In the genomic region with DNA sequence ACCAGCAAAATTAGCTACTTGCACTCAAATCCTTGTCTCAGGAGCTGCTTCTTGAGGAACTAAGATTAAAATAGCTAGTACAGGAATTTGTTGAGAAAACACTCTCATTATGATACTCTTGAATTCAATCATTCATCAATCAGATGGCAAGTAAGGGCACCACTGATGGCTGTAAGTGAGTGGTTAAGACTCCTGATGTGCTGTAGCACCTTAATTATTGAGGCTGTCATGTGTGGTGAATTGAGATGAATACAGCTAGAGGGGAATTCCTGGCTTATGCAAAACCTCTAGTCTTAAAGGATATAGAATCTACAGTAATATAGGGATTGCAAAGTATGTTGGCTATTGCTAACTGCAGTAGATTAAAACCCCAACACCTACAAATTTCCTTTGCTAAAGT, we compare ENCODE assay signal across 20 cellular contexts.
"Had no signal": no experiment of that assay in that cellular context is flagged by ENCODE, and none has a peak within 500 bp of the region (broad histone marks: within the 10 kb centered on the region; RNA-seq: fewer than 3 reads in every experiment).

No MANE protein-coding gene starts in this region.

- H3K27ac Mint-ChIP-seq: naive thymus-derived CD8-positive, alpha-beta T cell; type B pancreatic cell had no signal

- H3K9me3 ChIP-seq: colonic mucosa, mucosa of descending colon, right atrium auricular region, sigmoid colon, suprapubic skin, thyroid gland had no signal

- H3K4me3 Mint-ChIP-seq: naive thymus-derived CD8-positive, alpha-beta T cell; neural crest cell; type B pancreatic cell had no signal

- DNase-seq: colonic mucosa; dermis blood vessel endothelial cell; erythroblast; head of caudate nucleus; mucosa of descending colon; naive thymus-derived CD8-positive, alpha-beta T cell; posterior cingulate gyrus; sigmoid colon; stimulated activated CD4-positive, alpha-beta T cell treated with anti-CD3 and anti-CD28 coated beads, Interleukin-2, amount 100 ng/mL, for 24 hours; stimulated activated CD4-positive, alpha-beta T cell treated with anti-CD3 and anti-CD28 coated beads, Interleukin-4, amount 100 ng/mL, for 4 hours; stimulated activated naive CD4-positive, alpha-beta T cell; thyroid gland had no signal

- H2AFZ ChIP-seq: hepatocyte had no signal

- H3K4me3 ChIP-seq: colonic mucosa, hepatocyte, mucosa of descending colon, right atrium auricular region, sigmoid colon, skin epidermis, suprapubic skin, thyroid gland had no signal

- FAIRE-seq: urothelium cell line had no signal

- H3K27me3 Mint-ChIP-seq: type B pancreatic cell had no signal

- H3K4me1 Mint-ChIP-seq: naive thymus-derived CD8-positive, alpha-beta T cell; neural crest cell had no signal

- H3K4me2 ChIP-seq: hepatocyte had no signal

- ATAC-seq: foreskin keratinocyte; mucosa of descending colon; naive thymus-derived CD8-positive, alpha-beta T cell had no signal

- H3K27ac ChIP-seq: colonic mucosa, foreskin keratinocyte, hepatocyte, right atrium auricular region, sigmoid colon, skin epidermis, suprapubic skin, thyroid gland had no signal

- H3K27me3 ChIP-seq: colonic mucosa, foreskin keratinocyte, hepatocyte, right atrium auricular region, sigmoid colon, suprapubic skin, thyroid gland had no signal

- H3K36me3 ChIP-seq: colonic mucosa, right atrium auricular region, sigmoid colon, suprapubic skin, thyroid gland had no signal

- H3K4me1 ChIP-seq: colonic mucosa, foreskin keratinocyte, right atrium auricular region, sigmoid colon, suprapubic skin, thyroid gland had no signal

- H3K36me3 Mint-ChIP-seq: naive thymus-derived CD8-positive, alpha-beta T cell; type B pancreatic cell had no signal

- H3K79me2 ChIP-seq: hepatocyte had no signal
